In genomic region chr2:161161074-161161577, GRCh38 we compare ENCODE assay signal across 8 cellular contexts. TPM values are rescaled to one million over a fixed set of nuclear protein-coding genes. Genes with fewer than 3 reads are reported as not detected.
DNase-seq lines count a peak whose midpoint lies in the region; ATAC-seq and TF ChIP-seq lines count a peak whose summit lies in the region.

No MANE protein-coding gene starts in this region.

- H3K27me3 ChIP-seq in heart right ventricle (no peaks in the 10 kb centered on the region), mammary epithelial cell (ENCODE audit: insufficient read depth, low read length) (no peaks in the 10 kb centered on the region)

- intact Hi-C loops in heart right ventricle (cut with DNase I), result no loop called here
- intact Hi-C loops in Right ventricle myocardium inferior (cut with DNase I), result no loop called here
- intact Hi-C loops in mammary epithelial cell (cut with micrococcal nuclease), result loop anchor here (2.0 to 5.0 kb wide), 5 partner anchors 38 to 146 kb away; partner anchors contain the start of gene PSMD14
- intact Hi-C loops in mucosa of descending colon (cut with DNase I, micrococcal nuclease), result no loop called here

- TF ChIP-seq CTCF in heart right ventricle (IDR thresholded peaks at IDR 0.05) (no peak), mammary epithelial cell (conservative IDR thresholded peaks at IDR 0.05 in 1 of 2, IDR thresholded peaks at IDR 0.05 in 1 of 2; ENCODE audit: extremely low read depth in 1 of 2, insufficient read depth in 1 of 2, low read depth in 1 of 2, low read length in 2 of 2) (no peak), mucosa of descending colon (IDR thresholded peaks at IDR 0.05) (no peak)

- peaks cover 58% of the 10 kb centered on the region for H3K79me2 ChIP-seq in mammary epithelial cell (ENCODE audit: insufficient read depth, low read length)

- H3K36me3 ChIP-seq in heart right ventricle (peaks cover 0 to 23% (median 4%) of the 10 kb centered on the region in 9 donors), mammary epithelial cell (ENCODE audit: insufficient read depth, low read length) (peaks cover 14% of the 10 kb centered on the region), mucosa of descending colon (ENCODE audit: low read depth) (no peaks in the 10 kb centered on the region)

- in situ Hi-C loops in mammary epithelial cell (cut with MboI; ENCODE audit: low sequenced_read_pairs in 2 of 2), result no loop called here

- H3K27ac ChIP-seq in heart right ventricle, result peak overlapping the region; percentile 80 to 97 (median 90)
- H3K27ac ChIP-seq in mammary epithelial cell (ENCODE audit: insufficient read depth, low read depth, low read length), result peak overlapping the region; percentile 98

- no peak for ATAC-seq in heart right ventricle
- ATAC-seq in Right ventricle myocardium inferior, result no peak
- ATAC-seq in mucosa of descending colon, result peak; percentile 1
- ATAC-seq in HG03469 (IDR thresholded peaks at IDR 0.05; ENCODE audit: unreplicated experiment), result no peak
- no peak for ATAC-seq in HG03432 (IDR thresholded peaks at IDR 0.05; ENCODE audit: unreplicated experiment)

- H3K4me3 ChIP-seq in heart right ventricle (peak overlapping the region; percentile 60 to 92 (median 82)), mammary epithelial cell (replicated peaks in 1 of 3; ENCODE audit: insufficient read depth in 1 of 3, low read depth in 2 of 3, low read length in 3 of 3) (peak overlapping the region; percentile 79 to 90 (median 85)), mucosa of descending colon (peak overlapping the region; percentile 91)

- H3K9ac ChIP-seq in mammary epithelial cell (ENCODE audit: insufficient read depth, low read length), result peak overlapping the region; percentile 97

- dilution Hi-C loops in mammary epithelial cell (cut with HindIII; ENCODE audit: low sequenced_read_pairs), result no loop called here

- CTCF ChIA-PET in mammary epithelial cell (lab: Charles Lee; ENCODE audit: low non-redundant PET), result no interaction called here

- H3K4me1 ChIP-seq in heart right ventricle (peaks cover 2 to 60% (median 32%) of the 10 kb centered on the region in 9 donors), mammary epithelial cell (ENCODE audit: insufficient read depth, low read length) (peaks cover 18% of the 10 kb centered on the region), mucosa of descending colon (ENCODE audit: low read depth) (peaks cover 22% of the 10 kb centered on the region)

- peak overlapping the region; percentile 90 for H3K4me2 ChIP-seq in mammary epithelial cell (ENCODE audit: insufficient read depth, low read depth, low read length)

- no peaks in the 10 kb centered on the region for H4K20me1 ChIP-seq in mammary epithelial cell (ENCODE audit: insufficient read depth, low read length)

- peak overlapping the region; percentile 75 for H2AFZ ChIP-seq in mammary epithelial cell (ENCODE audit: low read depth, low read length)

- BruUV-seq in mammary epithelial cell (replicated peaks; lab: Mats Ljungman, UMichigan), result TSS peak; percentile 32

- no peak for DNase-seq in heart right ventricle
- DNase-seq in Right ventricle myocardium inferior (ENCODE audit: missing footprints), result no peak
- DNase-seq in M059J (ENCODE audit: low read depth), result peak; percentile 12
- DNase-seq in mammary epithelial cell, result no peak
- no peak for DNase-seq in mucosa of descending colon
- DNase-seq in stimulated activated CD4-positive, alpha-beta T cell treated with anti-CD3 and anti-CD28 coated beads, Interleukin-15, amount 100 ng/mL, for 24 hours, result no peak

- H3K9me3 ChIP-seq in heart right ventricle (no peaks in the 10 kb centered on the region), mammary epithelial cell (replicated peaks; ENCODE audit: insufficient read depth, low read length) (no peaks in the 10 kb centered on the region), mucosa of descending colon (no peaks in the 10 kb centered on the region)

- WGBS in heart right ventricle, 2 donors, result 0 to 2% methylated on average over 11 of the region's 11 CpGs
- WGBS in mammary epithelial cell (ENCODE audit: low coverage, missing lambda C conversion rate), result 2% methylated on average over 10 of the region's 11 CpGs

RNA-seq across cellular contexts. Expression of gene TANK, which starts 0.9 kb away (rescaled TPM):
- total RNA-seq in heart right ventricle, result 10 to 100 TPM; 25.0 to 39.7 (median 31.4) TPM
- 10 to 100 TPM; 20.4 to 24.3 TPM for polyA plus RNA-seq in heart right ventricle
- total RNA-seq in Right ventricle myocardium inferior, result 30.9 TPM
- total RNA-seq in M059J (2014; rRNA removed; shearing (Covaris generic)), result 35.7 and 41.1 TPM in 2 replicates
- total RNA-seq in mammary epithelial cell, result 10 to 100 TPM; 61.8 to 76.8 TPM
- 39.2 TPM for polyA plus RNA-seq in mammary epithelial cell
- 18.8 TPM for polyA minus RNA-seq in mammary epithelial cell
- total RNA-seq in mucosa of descending colon, result 10 to 100 TPM; 57.2 to 77.6 (median 57.2) TPM
